In the genomic region with DNA sequence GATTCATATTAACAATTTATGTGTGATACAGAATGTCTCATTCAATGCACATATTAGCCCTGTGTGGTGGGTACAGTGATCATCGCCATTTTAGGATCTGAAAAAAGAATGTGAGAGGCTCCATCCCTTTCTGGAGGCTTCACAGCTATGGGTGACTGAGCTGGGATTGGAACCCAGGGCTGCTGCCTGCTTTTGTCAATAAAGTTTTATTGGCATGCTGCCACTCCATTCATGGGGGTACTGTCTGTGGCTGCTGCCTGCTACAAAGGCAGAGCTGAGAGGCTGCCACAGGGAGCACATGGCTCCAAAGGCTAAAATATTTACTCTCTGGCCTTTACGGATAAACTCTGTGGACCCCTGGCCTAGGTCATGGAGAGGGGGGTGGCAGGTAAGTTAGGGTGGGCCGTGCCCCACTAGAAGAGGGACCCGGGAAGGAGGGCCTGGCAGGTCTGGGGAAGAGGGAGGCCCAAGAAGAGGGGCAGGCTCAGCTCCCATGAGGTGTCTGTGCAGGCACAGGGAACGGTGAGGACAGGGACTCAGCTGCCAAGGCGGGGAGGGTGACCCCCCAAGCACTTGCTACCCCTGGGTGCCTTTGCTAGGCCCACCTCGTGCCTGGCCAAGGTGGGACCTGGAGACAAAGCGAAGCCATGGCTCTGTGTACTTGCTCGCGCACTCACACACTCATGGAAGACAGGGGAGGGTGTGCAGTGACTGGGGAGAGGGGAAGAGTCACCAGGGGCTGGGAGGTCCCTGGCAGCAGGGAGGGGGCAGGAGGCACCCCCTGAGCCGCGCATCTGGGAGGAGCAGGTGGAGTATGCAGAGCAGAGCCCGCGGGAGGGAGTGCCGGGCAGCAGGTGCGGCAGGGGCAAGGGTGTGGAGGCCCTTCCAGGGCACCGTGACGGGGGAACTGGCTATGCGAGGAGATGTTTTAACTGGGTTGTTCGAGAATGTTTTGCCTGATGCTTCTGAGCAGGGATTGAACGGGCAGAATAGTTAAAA, we compare ENCODE assay signal across 2 cellular contexts.
TF ChIP-seq lines count a peak whose summit lies in the region.

No MANE protein-coding gene starts in this region.

TF ChIP-seq in HCT116, 20 proteins besides CTCF, POLR2A, EP300 and RAD21:
- TF ChIP-seq POLR2AphosphoS5 (IDR thresholded peaks at IDR 0.05; ENCODE audit: low read depth, low read length), result no peak
- no peak for TF ChIP-seq TCF7L2 (IDR thresholded peaks at IDR 0.05; ENCODE audit: borderline replicate concordance, extremely low read depth, insufficient read depth, insufficient read length)
- TF ChIP-seq YY1 (IDR thresholded peaks at IDR 0.05; ENCODE audit: extremely low read depth, insufficient replicate concordance, low read depth, low read length), result no peak
- TF ChIP-seq, protein P1, sequence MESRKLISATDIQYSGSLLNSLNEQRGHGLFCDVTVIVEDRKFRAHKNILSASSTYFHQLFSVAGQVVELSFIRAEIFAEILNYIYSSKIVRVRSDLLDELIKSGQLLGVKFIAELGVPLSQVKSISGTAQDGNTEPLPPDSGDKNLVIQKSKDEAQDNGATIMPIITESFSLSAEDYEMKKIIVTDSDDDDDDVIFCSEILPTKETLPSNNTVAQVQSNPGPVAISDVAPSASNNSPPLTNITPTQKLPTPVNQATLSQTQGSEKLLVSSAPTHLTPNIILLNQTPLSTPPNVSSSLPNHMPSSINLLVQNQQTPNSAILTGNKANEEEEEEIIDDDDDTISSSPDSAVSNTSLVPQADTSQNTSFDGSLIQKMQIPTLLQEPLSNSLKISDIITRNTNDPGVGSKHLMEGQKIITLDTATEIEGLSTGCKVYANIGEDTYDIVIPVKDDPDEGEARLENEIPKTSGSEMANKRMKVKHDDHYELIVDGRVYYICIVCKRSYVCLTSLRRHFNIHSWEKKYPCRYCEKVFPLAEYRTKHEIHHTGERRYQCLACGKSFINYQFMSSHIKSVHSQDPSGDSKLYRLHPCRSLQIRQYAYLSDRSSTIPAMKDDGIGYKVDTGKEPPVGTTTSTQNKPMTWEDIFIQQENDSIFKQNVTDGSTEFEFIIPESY (IDR thresholded peaks at IDR 0.05; ENCODE audit: extremely low read depth, insufficient replicate concordance, low read length), result no peak
- no peak for TF ChIP-seq CEBPB (IDR thresholded peaks at IDR 0.05; ENCODE audit: low read depth)
- no peak for TF ChIP-seq JUND (IDR thresholded peaks at IDR 0.05)
- no peak for TF ChIP-seq MAX (IDR thresholded peaks at IDR 0.05)
- no peak for TF ChIP-seq ATF3 (IDR thresholded peaks at IDR 0.05)
- TF ChIP-seq ELF1 (IDR thresholded peaks at IDR 0.05; ENCODE audit: borderline replicate concordance, low read depth), result no peak
- no peak for TF ChIP-seq EZH2phosphoT487 (IDR thresholded peaks at IDR 0.05; ENCODE audit: borderline replicate concordance)
- TF ChIP-seq, protein P2, sequence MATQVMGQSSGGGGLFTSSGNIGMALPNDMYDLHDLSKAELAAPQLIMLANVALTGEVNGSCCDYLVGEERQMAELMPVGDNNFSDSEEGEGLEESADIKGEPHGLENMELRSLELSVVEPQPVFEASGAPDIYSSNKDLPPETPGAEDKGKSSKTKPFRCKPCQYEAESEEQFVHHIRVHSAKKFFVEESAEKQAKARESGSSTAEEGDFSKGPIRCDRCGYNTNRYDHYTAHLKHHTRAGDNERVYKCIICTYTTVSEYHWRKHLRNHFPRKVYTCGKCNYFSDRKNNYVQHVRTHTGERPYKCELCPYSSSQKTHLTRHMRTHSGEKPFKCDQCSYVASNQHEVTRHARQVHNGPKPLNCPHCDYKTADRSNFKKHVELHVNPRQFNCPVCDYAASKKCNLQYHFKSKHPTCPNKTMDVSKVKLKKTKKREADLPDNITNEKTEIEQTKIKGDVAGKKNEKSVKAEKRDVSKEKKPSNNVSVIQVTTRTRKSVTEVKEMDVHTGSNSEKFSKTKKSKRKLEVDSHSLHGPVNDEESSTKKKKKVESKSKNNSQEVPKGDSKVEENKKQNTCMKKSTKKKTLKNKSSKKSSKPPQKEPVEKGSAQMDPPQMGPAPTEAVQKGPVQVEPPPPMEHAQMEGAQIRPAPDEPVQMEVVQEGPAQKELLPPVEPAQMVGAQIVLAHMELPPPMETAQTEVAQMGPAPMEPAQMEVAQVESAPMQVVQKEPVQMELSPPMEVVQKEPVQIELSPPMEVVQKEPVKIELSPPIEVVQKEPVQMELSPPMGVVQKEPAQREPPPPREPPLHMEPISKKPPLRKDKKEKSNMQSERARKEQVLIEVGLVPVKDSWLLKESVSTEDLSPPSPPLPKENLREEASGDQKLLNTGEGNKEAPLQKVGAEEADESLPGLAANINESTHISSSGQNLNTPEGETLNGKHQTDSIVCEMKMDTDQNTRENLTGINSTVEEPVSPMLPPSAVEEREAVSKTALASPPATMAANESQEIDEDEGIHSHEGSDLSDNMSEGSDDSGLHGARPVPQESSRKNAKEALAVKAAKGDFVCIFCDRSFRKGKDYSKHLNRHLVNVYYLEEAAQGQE (IDR thresholded peaks at IDR 0.05; ENCODE audit: low read depth), result no peak
- TF ChIP-seq SP1 (IDR thresholded peaks at IDR 0.05; ENCODE audit: low read depth), result no peak
- TF ChIP-seq ZNF274 (IDR thresholded peaks at IDR 0.05; ENCODE audit: low read depth, low read length), result no peak
- no peak for TF ChIP-seq EGR1 (IDR thresholded peaks at IDR 0.05; ENCODE audit: low read depth)
- no peak for TF ChIP-seq SIN3A (IDR thresholded peaks at IDR 0.05; ENCODE audit: low read depth)

TF ChIP-seq in H1, 55 proteins besides CTCF, POLR2A, EP300 and RAD21:
- no peak for TF ChIP-seq CREB1 (IDR thresholded peaks at IDR 0.05)
- no peak for TF ChIP-seq GTF2F1 (IDR thresholded peaks at IDR 0.05; ENCODE audit: borderline replicate concordance, low read depth, low read length)
- TF ChIP-seq HDAC6 (IDR thresholded peaks at IDR 0.05; ENCODE audit: low read depth, low read length), result no peak
- no peak for TF ChIP-seq RFX5 (IDR thresholded peaks at IDR 0.05; ENCODE audit: borderline replicate concordance, low read depth, low read length)
- no peak for TF ChIP-seq USF2 (IDR thresholded peaks at IDR 0.05; ENCODE audit: low read length)
- no peak for TF ChIP-seq EGR1 (IDR thresholded peaks at IDR 0.05; ENCODE audit: borderline replicate concordance, low read depth, low read length)
- TF ChIP-seq MAFK (IDR thresholded peaks at IDR 0.05; ENCODE audit: low read depth, low read length), result no peak
- no peak for TF ChIP-seq RNF2 (IDR thresholded peaks at IDR 0.05; ENCODE audit: borderline replicate concordance, low read depth, low read length, missing control alignments, poor library complexity, severe bottlenecking)
- no peak for TF ChIP-seq GABPA (IDR thresholded peaks at IDR 0.05; ENCODE audit: borderline replicate concordance, insufficient read depth, low read length)
- no peak for TF ChIP-seq CBX8 (IDR thresholded peaks at IDR 0.05; ENCODE audit: borderline replicate concordance, low read depth, low read length)
- no peak for TF ChIP-seq RXRA (IDR thresholded peaks at IDR 0.05; ENCODE audit: insufficient read depth, low read depth, low read length)
- no peak for TF ChIP-seq KDM5A (IDR thresholded peaks at IDR 0.05; ENCODE audit: low read length)
- no peak for TF ChIP-seq HDAC2 (IDR thresholded peaks at IDR 0.05; ENCODE audit: borderline replicate concordance in 1 of 2, low read depth in 2 of 2, low read length in 2 of 2)
- no peak for TF ChIP-seq CHD2 (IDR thresholded peaks at IDR 0.05; ENCODE audit: low read length)
- TF ChIP-seq PHF8 (conservative IDR thresholded peaks at IDR 0.05; ENCODE audit: low read depth, low read length), result no peak
- no peak for TF ChIP-seq SP4 (IDR thresholded peaks at IDR 0.05; ENCODE audit: low read length)
- no peak for TF ChIP-seq BCL11A (IDR thresholded peaks at IDR 0.05; ENCODE audit: low read depth in 2 of 2, low read length in 2 of 2)
